ENCODE assay signal across 8 cellular contexts in the genomic region with DNA sequence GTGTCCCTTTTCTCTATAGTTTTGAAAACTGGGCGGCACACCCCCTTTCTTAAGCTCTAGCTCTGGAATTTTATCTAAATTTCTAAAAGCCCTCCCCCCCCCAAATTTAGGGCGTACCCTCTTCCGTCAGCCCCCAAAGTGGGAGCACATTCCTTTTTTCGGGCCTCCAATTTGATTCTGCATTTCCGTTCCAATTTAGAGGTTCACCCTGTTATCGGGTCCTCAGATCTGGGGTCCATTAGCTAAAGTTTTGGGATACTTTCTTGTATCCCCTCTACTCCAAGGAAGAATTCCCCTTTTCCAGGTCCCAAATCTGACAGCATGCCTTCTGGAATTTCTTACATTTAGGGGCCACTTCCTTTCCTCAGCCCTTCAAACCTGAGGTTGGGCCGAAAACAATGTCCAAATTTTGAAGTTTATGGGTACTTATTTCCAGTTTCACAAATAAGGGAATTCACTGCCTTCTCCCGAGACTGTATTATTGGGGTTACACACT. TPM values are rescaled to one million over a fixed set of nuclear protein-coding genes. Genes with fewer than 3 reads are reported as not detected.
DNase-seq lines count a peak whose midpoint lies in the region; ATAC-seq and TF ChIP-seq lines count a peak whose summit lies in the region.

No MANE protein-coding gene starts in this region.

- peak overlapping the region; percentile 85 for H3K4me3 Mint-ChIP-seq in stimulated activated naive CD8-positive, alpha-beta T cell treated with anti-CD3 and anti-CD28 coated beads, Interleukin-15, Interleukin-2, amounts not matched to agents 100 ng/mL and 50 ng/mL, for 24 hours

- H3K27me3 Mint-ChIP-seq in stimulated activated naive CD8-positive, alpha-beta T cell treated with anti-CD3 and anti-CD28 coated beads, Interleukin-15, Interleukin-2, amounts not matched to agents 100 ng/mL and 50 ng/mL, for 24 hours = no peaks in the 10 kb centered on the region

- peaks cover 38% of the 10 kb centered on the region for H3K4me1 ChIP-seq in mucosa of descending colon (ENCODE audit: low read depth)

- TF ChIP-seq CTCF in cardiac fibroblast (IDR thresholded peaks at IDR 0.05; ENCODE audit: low read depth, low read length) (no peak), mucosa of descending colon (IDR thresholded peaks at IDR 0.05) (no peak)

- peaks cover 7% of the 10 kb centered on the region for H3K9me3 Mint-ChIP-seq in stimulated activated naive CD8-positive, alpha-beta T cell treated with anti-CD3 and anti-CD28 coated beads, Interleukin-15, Interleukin-2, amounts not matched to agents 100 ng/mL and 50 ng/mL, for 24 hours

- H3K36me3 ChIP-seq in mucosa of descending colon (ENCODE audit: low read depth) = no peaks in the 10 kb centered on the region

- H3K36me3 Mint-ChIP-seq in stimulated activated naive CD8-positive, alpha-beta T cell treated with anti-CD3 and anti-CD28 coated beads, Interleukin-15, Interleukin-2, amounts not matched to agents 100 ng/mL and 50 ng/mL, for 24 hours (ENCODE audit: low read depth) = peaks cover 29% of the 10 kb centered on the region

- ATAC-seq in stimulated activated naive CD8-positive, alpha-beta T cell treated with anti-CD3 and anti-CD28 coated beads, Interleukin-15, Interleukin-2, amounts not matched to agents 100 U/mL and 50 U/mL, for 24 hours = no peak
- no peak for ATAC-seq in mucosa of descending colon

- H3K9me3 ChIP-seq in mucosa of descending colon = no peaks in the 10 kb centered on the region

- H3K4me1 Mint-ChIP-seq in stimulated activated naive CD8-positive, alpha-beta T cell treated with anti-CD3 and anti-CD28 coated beads, Interleukin-15, Interleukin-2, amounts not matched to agents 100 ng/mL and 50 ng/mL, for 24 hours (ENCODE audit: low read depth) = peaks cover 79% of the 10 kb centered on the region

- peak overlapping the region; percentile 88 for H3K27ac Mint-ChIP-seq in stimulated activated naive CD8-positive, alpha-beta T cell treated with anti-CD3 and anti-CD28 coated beads, Interleukin-15, Interleukin-2, amounts not matched to agents 100 ng/mL and 50 ng/mL, for 24 hours

- no peak for DNase-seq in stimulated activated naive CD8-positive, alpha-beta T cell treated with anti-CD3 and anti-CD28 coated beads, Interleukin-15, Interleukin-2, amounts not matched to agents 100 U/mL and 50 U/mL, for 24 hours
- DNase-seq in cardiac fibroblast (ENCODE audit: low read depth in 2 of 2) (no peak), mucosa of descending colon (peak in 1 of 3 donors; percentile 27), mesenteric fat pad (ENCODE audit: low spot score) (no peak), germinal center (ENCODE audit: low spot score) (no peak), D341Med (ENCODE audit: low spot score) (no peak), cerebellum (ENCODE audit: low spot score) (no peak)

- intact Hi-C loops in mucosa of descending colon (cut with DNase I, micrococcal nuclease) = no loop called here

- H3K4me3 ChIP-seq in cardiac fibroblast (replicated peaks in 1 of 2; ENCODE audit: low read depth in 2 of 2, low read length in 2 of 2) (peak overlapping the region; percentile 70 to 85), mucosa of descending colon (peak overlapping the region; percentile 35)

RNA-seq across cellular contexts. Expression of a gene that starts 0.8 kb away (rescaled TPM):
- total RNA-seq in mucosa of descending colon (10 to 100 TPM; 23.3 to 61.1 (median 28.5) TPM), mesenteric fat pad (59.8 TPM), cerebellum (41.8 TPM)

RNA-seq across cellular contexts. Expression of a gene that starts 30.6 kb away (rescaled TPM):
- total RNA-seq in mucosa of descending colon = 100 to 1,000 TPM; 226 to 303 (median 300) TPM
- 269 TPM for total RNA-seq in mesenteric fat pad
- 405 TPM for total RNA-seq in cerebellum
